Comparison of ENCODE assay signal across 19 cellular contexts in genomic region chr2:72921866-72922265, GRCh38. TPM values are rescaled to one million over a fixed set of nuclear protein-coding genes. Genes with fewer than 3 reads are reported as not detected.
DNase-seq lines count a peak whose midpoint lies in the region; FAIRE-seq and TF ChIP-seq lines count a peak whose summit lies in the region.
"Had no signal": no experiment of that assay in that cellular context is flagged by ENCODE, and none has a peak within 500 bp of the region (broad histone marks: within the 10 kb centered on the region; RNA-seq: fewer than 3 reads in every experiment).

No MANE protein-coding gene starts in this region.

- no peaks in the 10 kb centered on the region for H3K36me3 Mint-ChIP-seq in activated CD4-positive, alpha-beta memory T cell treated with anti-CD3 and anti-CD28 coated beads, Interleukin-2, amount 10 ng/mL, durations not matched to agents 7 days and 5 days (ENCODE audit: low read depth)
- H3K36me3 Mint-ChIP-seq in activated CD4-positive, alpha-beta memory T cell treated with anti-CD3 and anti-CD28 coated beads for 36 hours: no peaks in the 10 kb centered on the region
- H3K36me3 Mint-ChIP-seq in IgD-negative memory B cell (no peaks in the 10 kb centered on the region), osteocyte (ENCODE audit: unreplicated experiment) (no peaks in the 10 kb centered on the region)

- intact Hi-C loops in activated CD4-positive, alpha-beta memory T cell treated with anti-CD3 and anti-CD28 coated beads for 36 hours (cut with micrococcal nuclease): no loop called here

- no peak for TF ChIP-seq CTCF in osteocyte (IDR thresholded peaks at IDR 0.05)

- POLR2A ChIA-PET in activated CD4-positive, alpha-beta memory T cell treated with anti-CD3 and anti-CD28 coated beads, Interleukin-2, amount 10 ng/mL, durations not matched to agents 7 days and 5 days (lab: Charles Lee): no interaction called here
- POLR2A ChIA-PET in activated CD4-positive, alpha-beta memory T cell treated with anti-CD3 and anti-CD28 coated beads for 36 hours (lab: Charles Lee): no interaction called here

- CTCF ChIA-PET in activated CD4-positive, alpha-beta memory T cell treated with anti-CD3 and anti-CD28 coated beads, Interleukin-2, amount 10 ng/mL, durations not matched to agents 7 days and 5 days (lab: Charles Lee): no interaction called here
- CTCF ChIA-PET in activated CD4-positive, alpha-beta memory T cell treated with anti-CD3 and anti-CD28 coated beads for 36 hours (lab: Charles Lee): no interaction called here

- no peak overlapping the region for H3K27ac Mint-ChIP-seq in activated CD4-positive, alpha-beta memory T cell treated with anti-CD3 and anti-CD28 coated beads, Interleukin-2, amount 10 ng/mL, durations not matched to agents 7 days and 5 days
- no peak overlapping the region for H3K27ac Mint-ChIP-seq in activated CD4-positive, alpha-beta memory T cell treated with anti-CD3 and anti-CD28 coated beads for 36 hours
- H3K27ac Mint-ChIP-seq in IgD-negative memory B cell: peak overlapping the region in 2 of 3 donors; percentile 13 to 15
- H3K27ac Mint-ChIP-seq in osteocyte (ENCODE audit: unreplicated experiment): no peak overlapping the region

- H3K9me3 Mint-ChIP-seq in activated CD4-positive, alpha-beta memory T cell treated with anti-CD3 and anti-CD28 coated beads, Interleukin-2, amount 10 ng/mL, durations not matched to agents 7 days and 5 days: no peaks in the 10 kb centered on the region
- no peaks in the 10 kb centered on the region for H3K9me3 Mint-ChIP-seq in activated CD4-positive, alpha-beta memory T cell treated with anti-CD3 and anti-CD28 coated beads for 36 hours
- no peaks in the 10 kb centered on the region for H3K9me3 Mint-ChIP-seq in IgD-negative memory B cell
- no peaks in the 10 kb centered on the region for H3K9me3 Mint-ChIP-seq in osteocyte (ENCODE audit: unreplicated experiment)

- H3K4me1 Mint-ChIP-seq in activated CD4-positive, alpha-beta memory T cell treated with anti-CD3 and anti-CD28 coated beads, Interleukin-2, amount 10 ng/mL, durations not matched to agents 7 days and 5 days: peaks cover 22% of the 10 kb centered on the region
- peaks cover 18% of the 10 kb centered on the region for H3K4me1 Mint-ChIP-seq in activated CD4-positive, alpha-beta memory T cell treated with anti-CD3 and anti-CD28 coated beads for 36 hours (ENCODE audit: low read depth)
- peaks cover 0 to 8% (median 3%) of the 10 kb centered on the region in 3 donors for H3K4me1 Mint-ChIP-seq in IgD-negative memory B cell
- peaks cover 21% of the 10 kb centered on the region for H3K4me1 Mint-ChIP-seq in osteocyte (ENCODE audit: unreplicated experiment)

- no peak for FAIRE-seq in GM12892 (lab: Jason Lieb, UNC)
- FAIRE-seq: A549, RCC 7860 had no signal

- TF ChIP-seq POLR2A in GM12892 (IDR thresholded peaks at IDR 0.05; ENCODE audit: low read depth, low read length): no peak

- no peak overlapping the region for H3K4me3 Mint-ChIP-seq in activated CD4-positive, alpha-beta memory T cell treated with anti-CD3 and anti-CD28 coated beads, Interleukin-2, amount 10 ng/mL, durations not matched to agents 7 days and 5 days
- no peak overlapping the region for H3K4me3 Mint-ChIP-seq in activated CD4-positive, alpha-beta memory T cell treated with anti-CD3 and anti-CD28 coated beads for 36 hours
- H3K4me3 Mint-ChIP-seq in IgD-negative memory B cell (peak overlapping the region in 1 of 4 donors; percentile 6), osteocyte (ENCODE audit: unreplicated experiment) (no peak overlapping the region)

- peak; percentile 9 for DNase-seq in activated CD4-positive, alpha-beta memory T cell treated with anti-CD3 and anti-CD28 coated beads, Interleukin-2, amount 10 ng/mL, durations not matched to agents 7 days and 5 days
- DNase-seq in activated CD4-positive, alpha-beta memory T cell treated with anti-CD3 and anti-CD28 coated beads for 36 hours: no peak
- DNase-seq in GM12892 (ENCODE audit: insufficient read length) (peak; percentile 2), osteocyte (ENCODE audit: extremely low spot score, unreplicated experiment) (peak; percentile 60), RKO (ENCODE audit: low spot score) (no peak), NCI-H526 treated with DMSO at 0.1 percent for 48 hours (lab: John Stamatoyannopoulos, UW) (no peak)
- DNase-seq in effector CD4-positive, alpha-beta T cell: no peak
- DNase-seq: DMS153, EL, GOT3, Karpas-422, NCI-H1417, NCI-H1930, NCI-H2171 treated with DMSO at 0.1 percent for 48 hours, NCI-H510A, SHP77 treated with DMSO at 0.1 percent for 48 hours had no signal

- H3K27me3 Mint-ChIP-seq in activated CD4-positive, alpha-beta memory T cell treated with anti-CD3 and anti-CD28 coated beads, Interleukin-2, amount 10 ng/mL, durations not matched to agents 7 days and 5 days: peaks cover 70% of the 10 kb centered on the region
- H3K27me3 Mint-ChIP-seq in activated CD4-positive, alpha-beta memory T cell treated with anti-CD3 and anti-CD28 coated beads for 36 hours: peaks cover 66% of the 10 kb centered on the region
- H3K27me3 Mint-ChIP-seq in IgD-negative memory B cell: peaks cover 62% of the 10 kb centered on the region
- peaks cover 69% of the 10 kb centered on the region for H3K27me3 Mint-ChIP-seq in osteocyte (ENCODE audit: unreplicated experiment)

RNA-seq across cellular contexts. Expression of gene EMX1, which starts 4.5 kb away (rescaled TPM):
- not detected for total RNA-seq in activated CD4-positive, alpha-beta memory T cell treated with anti-CD3 and anti-CD28 coated beads, Interleukin-2, amount 10 ng/mL, durations not matched to agents 7 days and 5 days
- not detected for total RNA-seq in activated CD4-positive, alpha-beta memory T cell treated with anti-CD3 and anti-CD28 coated beads for 36 hours
- 0.66 TPM for polyA plus RNA-seq in GM12892 (2012; ENCODE audit: missing spikeins)
- not detected for polyA plus RNA-seq in IgD-negative memory B cell
- not detected in 2 replicates for total RNA-seq in osteocyte

RNA-seq across cellular contexts. Expression of gene SPR, which starts 34.7 kb away (rescaled TPM):
- total RNA-seq in activated CD4-positive, alpha-beta memory T cell treated with anti-CD3 and anti-CD28 coated beads, Interleukin-2, amount 10 ng/mL, durations not matched to agents 7 days and 5 days: under 1 TPM; 0.63 to 0.71 TPM
- total RNA-seq in activated CD4-positive, alpha-beta memory T cell treated with anti-CD3 and anti-CD28 coated beads for 36 hours: 1 to 10 TPM; 7.1 to 8.5 TPM
- 2.8 TPM for polyA plus RNA-seq in GM12892 (2012; ENCODE audit: missing spikeins)
- not detected for polyA plus RNA-seq in IgD-negative memory B cell
- total RNA-seq in osteocyte: 6.2 and 7.1 TPM in 2 replicates

Comparison
In these comparisons a context has a peak if more than half of its experiments do, and no peak if none do; other contexts are left out.
1. DNase-seq: peak in activated CD4-positive, alpha-beta memory T cell treated with anti-CD3 and anti-CD28 coated beads, Interleukin-2, amount 10 ng/mL, durations not matched to agents 7 days and 5 days (single experiment), GM12892 (single experiment) and osteocyte (single experiment); none in activated CD4-positive, alpha-beta memory T cell treated with anti-CD3 and anti-CD28 coated beads for 36 hours (single experiment), RKO (single experiment), NCI-H526 treated with DMSO at 0.1 percent for 48 hours (single experiment) and effector CD4-positive, alpha-beta T cell (single experiment).
2. H3K27ac Mint-ChIP-seq: peak in IgD-negative memory B cell (2 of 3); none in activated CD4-positive, alpha-beta memory T cell treated with anti-CD3 and anti-CD28 coated beads, Interleukin-2, amount 10 ng/mL, durations not matched to agents 7 days and 5 days (single experiment), activated CD4-positive, alpha-beta memory T cell treated with anti-CD3 and anti-CD28 coated beads for 36 hours (single experiment) and osteocyte (single experiment).